In genomic region chr5:154829589-154830218, GRCh38 we compare ENCODE assay signal across 1 cellular context.
TF ChIP-seq lines count a peak whose summit lies in the region.

No MANE protein-coding gene starts in this region.

TF ChIP-seq in IMR-90, 13 proteins besides CTCF, POLR2A, EP300 and RAD21 (continued from another document):
- TF ChIP-seq USF2 (IDR thresholded peaks at IDR 0.05; ENCODE audit: low read depth, low read length), result no peak
